In genomic region chr1:221937155-221937953, GRCh38 we compare ENCODE assay signal across 24 cellular contexts.
A peak's percentile ranks its signal among the peaks of the same experiment; 100 is the strongest.
DNase-seq lines count a peak whose midpoint lies in the region; ATAC-seq and TF ChIP-seq lines count a peak whose summit lies in the region.
"Had no signal": no experiment of that assay in that cellular context is flagged by ENCODE, and none has a peak within 500 bp of the region (broad histone marks: within the 10 kb centered on the region; RNA-seq: fewer than 3 reads in every experiment).

No MANE protein-coding gene starts in this region.

- no peaks in the 10 kb centered on the region for H3K27me3 ChIP-seq in breast epithelium
- no peaks in the 10 kb centered on the region for H3K27me3 ChIP-seq in upper lobe of right lung

- H3K27ac Mint-ChIP-seq in MCF 10A (ENCODE audit: low read depth, unreplicated experiment), result no peak overlapping the region
- H3K27ac Mint-ChIP-seq: activated CD4-positive, alpha-beta T cell treated with anti-CD3 and anti-CD28 coated beads, Interleukin-2, amount 10 ng/mL, durations not matched to agents 24 days and 14 days; activated naive CD8-positive, alpha-beta T cell treated with anti-CD3 and anti-CD28 coated beads, Interleukin-2, amount 10 ng/mL, durations not matched to agents 7 days and 5 days; endodermal cell; type B pancreatic cell had no signal

- peaks cover 22% of the 10 kb centered on the region for H3K9me3 Mint-ChIP-seq in MCF 10A (ENCODE audit: unreplicated experiment)

- intact Hi-C loops in MCF 10A (cut with micrococcal nuclease), result no loop called here
- intact Hi-C loops in breast epithelium (cut with DNase I; ENCODE audit: low total_unique reads), result no loop called here
- intact Hi-C loops in upper lobe of right lung (cut with DNase I), result no loop called here

- no peak overlapping the region for H3K4me3 ChIP-seq in breast epithelium
- no peak overlapping the region for H3K4me3 ChIP-seq in upper lobe of right lung

- DNase-seq in MCF 10A (ENCODE audit: unreplicated experiment) (peak; percentile 43), breast epithelium (ENCODE audit: low spot score in 2 of 2) (no peak), upper lobe of right lung (no peak), NCI-H2171 treated with DMSO at 0.1 percent for 48 hours (lab: John Stamatoyannopoulos, UW) (no peak)
- no peak for DNase-seq in activated naive CD4-positive, alpha-beta T cell treated with anti-CD3 and anti-CD28 coated beads, Interleukin-2, amount 50 U/mL, for 16 hours
- DNase-seq: activated CD4-positive, alpha-beta T cell treated with anti-CD3 and anti-CD28 coated beads, Interleukin-2, amount 10 ng/mL, durations not matched to agents 24 days and 14 days; activated naive CD8-positive, alpha-beta T cell treated with anti-CD3 and anti-CD28 coated beads, Interleukin-2, amount 10 ng/mL, durations not matched to agents 7 days and 5 days; C1 segment of cervical spinal cord; central memory CD4-positive, alpha-beta T cell; DMS79; endodermal cell; mammary epithelial cell; NCI-H2107; NK-92 treated with Interleukin-12 subunit alpha and Interleukin-12 subunit beta, amount 100 ng/mL, for 24 hours; SIG-M5; stimulated activated CD4-positive, alpha-beta T cell treated with anti-CD3 and anti-CD28 coated beads, Interleukin-4, amount 100 ng/mL, for 1 hour; T1000 had no signal

- H3K27me3 Mint-ChIP-seq in MCF 10A (ENCODE audit: insufficient read depth, unreplicated experiment), result no peaks in the 10 kb centered on the region

- ATAC-seq in HG02610 (IDR thresholded peaks at IDR 0.05; ENCODE audit: unreplicated experiment) (peak; percentile 68), HG03439 (IDR thresholded peaks at IDR 0.05; ENCODE audit: unreplicated experiment) (peak; percentile 44), upper lobe of right lung (peak; percentile 20), GM19023 (IDR thresholded peaks at IDR 0.05; ENCODE audit: unreplicated experiment) (no peak)
- ATAC-seq: sciatic nerve had no signal

- no TSS peak for BruUV-seq in MCF 10A (replicated peaks; lab: Mats Ljungman, UMichigan)

- no peaks in the 10 kb centered on the region for H3K4me1 ChIP-seq in breast epithelium
- H3K4me1 ChIP-seq in upper lobe of right lung, result no peaks in the 10 kb centered on the region

- no peaks in the 10 kb centered on the region for H3K36me3 ChIP-seq in breast epithelium
- no peaks in the 10 kb centered on the region for H3K36me3 ChIP-seq in upper lobe of right lung

- no peak for TF ChIP-seq POLR2A in breast epithelium (IDR thresholded peaks at IDR 0.05)

- TF ChIP-seq CTCF in MCF 10A (IDR thresholded peaks at IDR 0.05; ENCODE audit: unreplicated experiment) (no peak), breast epithelium (IDR thresholded peaks at IDR 0.05) (no peak), upper lobe of right lung (IDR thresholded peaks at IDR 0.05) (no peak)

- no peak overlapping the region for H3K4me3 Mint-ChIP-seq in MCF 10A (ENCODE audit: unreplicated experiment)
- H3K4me3 Mint-ChIP-seq: activated CD4-positive, alpha-beta T cell treated with anti-CD3 and anti-CD28 coated beads, Interleukin-2, amount 10 ng/mL, durations not matched to agents 24 days and 14 days; activated naive CD8-positive, alpha-beta T cell treated with anti-CD3 and anti-CD28 coated beads, Interleukin-2, amount 10 ng/mL, durations not matched to agents 7 days and 5 days; endodermal cell; neural crest cell; type B pancreatic cell had no signal

- H3K9me3 ChIP-seq in breast epithelium (no peaks in the 10 kb centered on the region), upper lobe of right lung (no peaks in the 10 kb centered on the region)

- POLR2A ChIA-PET in MCF 10A (lab: Yijun Ruan, JAX), result interaction anchor here (0.7 to 2.6 kb wide), 2 partner anchors 41 to 460 kb away, joined by 3 to 10 read pairs; no protein-coding TSS in a partner anchor

- CTCF ChIA-PET in MCF 10A (lab: Yijun Ruan, JAX), result interaction anchor here (0.6 to 1.1 kb wide), 5 partner anchors 9 to 861 kb away, joined by 3 to 7 read pairs (median 3); no protein-coding TSS in a partner anchor

- H3K36me3 Mint-ChIP-seq in MCF 10A (ENCODE audit: insufficient read depth, unreplicated experiment), result peaks cover 4% of the 10 kb centered on the region
- H3K36me3 Mint-ChIP-seq: activated naive CD8-positive, alpha-beta T cell treated with anti-CD3 and anti-CD28 coated beads, Interleukin-2, amount 10 ng/mL, durations not matched to agents 7 days and 5 days; type B pancreatic cell had no signal

- no peak overlapping the region for H3K27ac ChIP-seq in breast epithelium
- no peak overlapping the region for H3K27ac ChIP-seq in upper lobe of right lung
- H3K27ac ChIP-seq: 22Rv1 had no signal

- peaks cover 8% of the 10 kb centered on the region for H3K4me1 Mint-ChIP-seq in MCF 10A (ENCODE audit: insufficient read depth, unreplicated experiment)
- H3K4me1 Mint-ChIP-seq: activated CD4-positive, alpha-beta T cell treated with anti-CD3 and anti-CD28 coated beads, Interleukin-2, amount 10 ng/mL, durations not matched to agents 24 days and 14 days; activated naive CD8-positive, alpha-beta T cell treated with anti-CD3 and anti-CD28 coated beads, Interleukin-2, amount 10 ng/mL, durations not matched to agents 7 days and 5 days; neural crest cell had no signal
